13 cellular contexts compared by ENCODE assay signal in the genomic region with DNA sequence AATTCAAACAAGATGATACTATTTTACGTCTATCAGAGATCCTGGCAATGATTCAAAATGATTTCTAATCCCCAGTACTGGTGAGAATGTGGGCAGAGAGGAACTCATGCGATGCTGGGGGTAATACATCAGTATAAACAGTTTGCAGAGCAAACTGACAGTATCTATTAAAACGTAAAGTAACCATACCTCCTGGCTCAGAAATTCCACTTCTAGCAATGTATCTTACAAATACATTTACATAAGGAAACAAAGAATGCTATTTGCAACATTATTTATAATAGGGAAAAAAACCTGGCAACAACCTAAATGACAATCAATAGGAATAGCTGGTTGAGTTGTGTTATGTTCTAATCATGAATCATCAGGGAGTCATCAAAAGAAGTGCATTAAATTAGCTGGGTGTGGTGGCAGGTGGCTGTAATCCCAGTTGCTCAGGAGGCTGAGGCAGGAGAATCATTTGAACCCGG. TPM values are rescaled to one million over a fixed set of nuclear protein-coding genes. Genes with fewer than 3 reads are reported as not detected.
A peak's percentile ranks its signal among the peaks of the same experiment; 100 is the strongest.
DNase-seq lines count a peak whose midpoint lies in the region; ATAC-seq and TF ChIP-seq lines count a peak whose summit lies in the region.
"Had no signal": no experiment of that assay in that cellular context is flagged by ENCODE, and none has a peak within 500 bp of the region (broad histone marks: within the 10 kb centered on the region; RNA-seq: fewer than 3 reads in every experiment).

No MANE protein-coding gene starts in this region.

- H3K9me2 ChIP-seq in PC-3 (replicated peaks; ENCODE audit: low read length): no peaks in the 10 kb centered on the region

- H3K9ac ChIP-seq in PC-3 (ENCODE audit: low read length): peak overlapping the region; percentile 53

- H3K79me2 ChIP-seq in PC-3 (ENCODE audit: low read length): no peaks in the 10 kb centered on the region

- H4K20me1 ChIP-seq in PC-3 (ENCODE audit: low read length): no peaks in the 10 kb centered on the region

- no TSS peak for BruUV-seq in PC-3 (replicated peaks; lab: Mats Ljungman, UMichigan)

- peak overlapping the region; percentile 13; the same call in 1 of the 2 replicates for H3K4me3 ChIP-seq in PC-3 (ENCODE audit: low read length)
- no peak overlapping the region for H3K4me3 ChIP-seq in epithelial cell of esophagus (ENCODE audit: low read length)
- H3K4me3 ChIP-seq in ascending aorta: no peak overlapping the region
- H3K4me3 ChIP-seq: right atrium auricular region, tibial artery had no signal

- intact Hi-C loops in PC-3 (cut with micrococcal nuclease): loop anchor here (1.0 to 2.0 kb wide), 3 partner anchors 48 to 73 kb away; no protein-coding TSS in a partner anchor
- intact Hi-C loops in ascending aorta (cut with DNase I): no loop called here
- intact Hi-C loops in Right ventricle myocardium inferior (cut with DNase I): no loop called here

- H3K27me3 ChIP-seq in PC-3 (ENCODE audit: low read length): no peaks in the 10 kb centered on the region
- no peaks in the 10 kb centered on the region for H3K27me3 ChIP-seq in ascending aorta
- H3K27me3 ChIP-seq: right atrium auricular region, tibial artery had no signal

- ATAC-seq in PC-3 (peak; percentile 84), HG03039 (IDR thresholded peaks at IDR 0.05; ENCODE audit: unreplicated experiment) (no peak), Right ventricle myocardium inferior (no peak)

- POLR2A ChIA-PET in PC-3 (lab: Charles Lee; ENCODE audit: unreplicated experiment): interaction anchor here (0.6 to 0.7 kb wide), 2 partner anchors 54 to 72 kb away, joined by 3 to 6 read pairs; no protein-coding TSS in a partner anchor

- peaks cover 24% of the 10 kb centered on the region for H3K4me1 ChIP-seq in PC-3 (ENCODE audit: insufficient read depth, low read length)
- peaks cover 0 to 5% of the 10 kb centered on the region in 2 donors for H3K4me1 ChIP-seq in ascending aorta

- DNase-seq in COR-L47 (lab: John Stamatoyannopoulos, UW) (peak; percentile 43), HCEC 1CT (peak; percentile 74), PC-3 (peak; percentile 93), epithelial cell of esophagus (ENCODE audit: low read depth) (peak; percentile 82), globus pallidus (ENCODE audit: low spot score) (no peak), ascending aorta (ENCODE audit: low spot score in 2 of 2) (no peak), Right ventricle myocardium inferior (ENCODE audit: missing footprints) (no peak)
- DNase-seq: activated CD4-positive, alpha-beta T cell treated with anti-CD3 and anti-CD28 coated beads, Interleukin-2, amount 50 U/mL, for 4 hours; dermis blood vessel endothelial cell; SIG-M5; tibial artery had no signal

- no peak for TF ChIP-seq CTCF in PC-3 (conservative IDR thresholded peaks at IDR 0.05; ENCODE audit: low read depth, low read length)
- TF ChIP-seq CTCF in epithelial cell of esophagus (IDR thresholded peaks at IDR 0.05; ENCODE audit: insufficient read depth, low read depth, low read length, missing control alignments): no peak
- TF ChIP-seq CTCF in ascending aorta (IDR thresholded peaks at IDR 0.05): no peak

- CTCF ChIA-PET in PC-3 (lab: Charles Lee): interaction anchor here (0.6 kb wide), 1 partner anchor 801 kb away, joined by 3 read pairs; no protein-coding TSS in a partner anchor

- H3K27ac ChIP-seq in PC-3 (ENCODE audit: low read length): peak overlapping the region; percentile 85
- no peak overlapping the region for H3K27ac ChIP-seq in ascending aorta
- H3K27ac ChIP-seq: right atrium auricular region, tibial artery had no signal

- peak overlapping the region; percentile 71 for H3K4me2 ChIP-seq in PC-3 (ENCODE audit: low read length)

- no peaks in the 10 kb centered on the region for H3K36me3 ChIP-seq in PC-3 (ENCODE audit: low read depth, low read length)
- H3K36me3 ChIP-seq in ascending aorta: no peaks in the 10 kb centered on the region
- H3K36me3 ChIP-seq: right atrium auricular region, tibial artery had no signal

- no peaks in the 10 kb centered on the region for H3F3A ChIP-seq in PC-3 (ENCODE audit: low read length, unreplicated experiment)

- H3K9me3 ChIP-seq in PC-3 (ENCODE audit: low read length) (no peaks in the 10 kb centered on the region), ascending aorta (no peaks in the 10 kb centered on the region)
- H3K9me3 ChIP-seq: right atrium auricular region, tibial artery had no signal

- no peak overlapping the region for H2AFZ ChIP-seq in PC-3 (ENCODE audit: low read length)

RNA-seq across cellular contexts. Expression of a gene that starts 15.9 kb away (rescaled TPM):
- total RNA-seq in PC-3 (2014; rRNA removed) (24.2 and 26.2 TPM in 2 replicates), ascending aorta (12.5 TPM), Right ventricle myocardium inferior (36.5 TPM)

Comparison
In these comparisons a context has a peak if more than half of its experiments do, and no peak if none do; other contexts are left out.
1. DNase-seq: peak in COR-L47 (single experiment), HCEC 1CT (single experiment), PC-3 (single experiment) and epithelial cell of esophagus (single experiment); none in globus pallidus (single experiment), ascending aorta (0 of 2) and Right ventricle myocardium inferior (single experiment).